28 cellular contexts compared by ENCODE assay signal in the genomic region with DNA sequence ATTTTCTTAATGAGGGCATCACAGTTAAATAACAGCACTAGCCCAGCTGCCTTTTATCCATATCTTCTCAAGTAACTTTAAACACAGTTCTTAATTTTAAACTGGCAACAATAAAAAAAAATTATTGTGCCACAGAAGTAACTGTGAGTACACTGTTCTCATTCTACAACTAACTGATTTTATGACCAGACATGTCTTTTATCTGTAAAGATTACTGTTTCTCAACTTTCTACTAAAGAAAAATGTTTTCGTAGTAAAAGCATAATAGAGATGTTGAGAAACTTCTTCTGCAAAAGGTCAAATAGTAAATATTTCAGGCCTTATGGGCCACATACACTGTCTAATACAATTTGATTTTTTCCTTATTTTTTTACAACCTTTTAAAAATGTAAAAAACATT.
"Had no signal": no experiment of that assay in that cellular context is flagged by ENCODE, and none has a peak within 500 bp of the region (broad histone marks: within the 10 kb centered on the region; RNA-seq: fewer than 3 reads in every experiment).

No MANE protein-coding gene starts in this region.

- ATAC-seq: activated naive CD4-positive, alpha-beta T cell treated with anti-CD3 and anti-CD28 coated beads, Interleukin-2, amount 50 U/mL, for 72 hours; activated T-helper 17 cell treated with anti-CD3 and anti-CD28 coated beads, Interleukin-2, amount 50 U/mL, for 72 hours; heart right ventricle; left lung; natural killer cell; pancreas; psoas muscle; stimulated activated effector memory CD8-positive, alpha-beta T cell treated with anti-CD3 and anti-CD28 coated beads, Interleukin-12 subunit alpha, Interleukin-12 subunit beta, amount 100 ng/mL, for 72 hours; stimulated activated naive CD8-positive, alpha-beta T cell treated with anti-CD3 and anti-CD28 coated beads, Interleukin-15, amount 100 ng/mL, for 72 hours; WTC11 had no signal

- H3K27me3 ChIP-seq: adrenal gland, heart right ventricle, left lung, pancreas, right atrium auricular region, suprapubic skin, uterus had no signal

- H3K4me3 Mint-ChIP-seq: activated T-cell treated with anti-CD3 and anti-CD28 coated beads, Interleukin-2, amount 50 U/mL, for 24 hours; activated T-helper 17 cell treated with anti-CD3 and anti-CD28 coated beads, Interleukin-2, amount 50 U/mL, for 72 hours; natural killer cell; stimulated activated effector memory CD8-positive, alpha-beta T cell treated with anti-CD3 and anti-CD28 coated beads, Interleukin-12 subunit alpha, Interleukin-12 subunit beta, amount 100 ng/mL, for 72 hours; stimulated activated naive CD8-positive, alpha-beta T cell treated with anti-CD3 and anti-CD28 coated beads, Interleukin-15, amount 100 ng/mL, for 72 hours; WTC11 had no signal

- H3K27ac Mint-ChIP-seq: activated naive CD4-positive, alpha-beta T cell treated with anti-CD3 and anti-CD28 coated beads, Interleukin-2, amount 50 U/mL, for 72 hours; activated T-cell treated with anti-CD3 and anti-CD28 coated beads, Interleukin-2, amount 50 U/mL, for 24 hours; activated T-helper 17 cell treated with anti-CD3 and anti-CD28 coated beads, Interleukin-2, amount 50 U/mL, for 72 hours; natural killer cell; stimulated activated effector memory CD8-positive, alpha-beta T cell treated with anti-CD3 and anti-CD28 coated beads, Interleukin-12 subunit alpha, Interleukin-12 subunit beta, amount 100 ng/mL, for 72 hours; stimulated activated naive CD8-positive, alpha-beta T cell treated with anti-CD3 and anti-CD28 coated beads, Interleukin-15, amount 100 ng/mL, for 72 hours; WTC11 had no signal

- H3K4me3 ChIP-seq: adrenal gland, heart right ventricle, left lung, pancreas, psoas muscle, right atrium auricular region, skin epidermis, suprapubic skin, uterus had no signal

- H3K9me3 ChIP-seq: adrenal gland, heart right ventricle, left lung, pancreas, psoas muscle, right atrium auricular region, suprapubic skin, uterus had no signal

- H3K9me3 Mint-ChIP-seq: activated T-helper 17 cell treated with anti-CD3 and anti-CD28 coated beads, Interleukin-2, amount 50 U/mL, for 72 hours; stimulated activated naive CD8-positive, alpha-beta T cell treated with anti-CD3 and anti-CD28 coated beads, Interleukin-15, amount 100 ng/mL, for 72 hours had no signal

- H3K27ac ChIP-seq: adrenal gland, left lung, pancreas, psoas muscle, skin epidermis, suprapubic skin had no signal

- H3K4me1 Mint-ChIP-seq: activated T-helper 17 cell treated with anti-CD3 and anti-CD28 coated beads, Interleukin-2, amount 50 U/mL, for 72 hours; natural killer cell; stimulated activated effector memory CD8-positive, alpha-beta T cell treated with anti-CD3 and anti-CD28 coated beads, Interleukin-12 subunit alpha, Interleukin-12 subunit beta, amount 100 ng/mL, for 72 hours; stimulated activated naive CD8-positive, alpha-beta T cell treated with anti-CD3 and anti-CD28 coated beads, Interleukin-15, amount 100 ng/mL, for 72 hours had no signal

- H3K27me3 Mint-ChIP-seq: activated T-cell treated with anti-CD3 and anti-CD28 coated beads, Interleukin-2, amount 50 U/mL, for 24 hours; stimulated activated naive CD8-positive, alpha-beta T cell treated with anti-CD3 and anti-CD28 coated beads, Interleukin-15, amount 100 ng/mL, for 72 hours had no signal

- FAIRE-seq: kidney, pancreas, TTC549 had no signal

- H3K36me3 Mint-ChIP-seq: activated naive CD4-positive, alpha-beta T cell treated with anti-CD3 and anti-CD28 coated beads, Interleukin-2, amount 50 U/mL, for 72 hours; natural killer cell; stimulated activated effector memory CD8-positive, alpha-beta T cell treated with anti-CD3 and anti-CD28 coated beads, Interleukin-12 subunit alpha, Interleukin-12 subunit beta, amount 100 ng/mL, for 72 hours had no signal

- DNase-seq: activated CD4-positive, alpha-beta T cell treated with anti-CD3 and anti-CD28 coated beads, Interleukin-2, amount 50 U/mL, for 4 hours; activated CD8-positive, alpha-beta memory T cell treated with anti-CD3 and anti-CD28 coated beads for 24 hours; activated CD8-positive, alpha-beta memory T cell treated with anti-CD3 and anti-CD28 coated beads, Interleukin-2, amount 50 U/mL, for 4 hours; activated T-cell treated with anti-CD3 and anti-CD28 coated beads, Interleukin-2, amount 50 U/mL, for 24 hours; adrenal gland; cortex of kidney; foreskin fibroblast; heart right ventricle; kidney; left lung; mammary epithelial cell; midbrain; natural killer cell; pancreas; psoas muscle; stimulated activated CD4-positive, alpha-beta T cell treated with anti-CD3 and anti-CD28 coated beads, Interleukin-2, amount 100 ng/mL, for 24 hours; stimulated activated naive CD8-positive, alpha-beta T cell treated with anti-CD3 and anti-CD28 coated beads, Interleukin-15, amount 100 ng/mL, for 72 hours; T-helper 1 cell; trophoblast cell; uterus had no signal

- H3K4me1 ChIP-seq: suprapubic skin had no signal

- H3K36me3 ChIP-seq: adrenal gland, heart right ventricle, left lung, pancreas, right atrium auricular region, suprapubic skin, uterus had no signal
